In the genomic region with DNA sequence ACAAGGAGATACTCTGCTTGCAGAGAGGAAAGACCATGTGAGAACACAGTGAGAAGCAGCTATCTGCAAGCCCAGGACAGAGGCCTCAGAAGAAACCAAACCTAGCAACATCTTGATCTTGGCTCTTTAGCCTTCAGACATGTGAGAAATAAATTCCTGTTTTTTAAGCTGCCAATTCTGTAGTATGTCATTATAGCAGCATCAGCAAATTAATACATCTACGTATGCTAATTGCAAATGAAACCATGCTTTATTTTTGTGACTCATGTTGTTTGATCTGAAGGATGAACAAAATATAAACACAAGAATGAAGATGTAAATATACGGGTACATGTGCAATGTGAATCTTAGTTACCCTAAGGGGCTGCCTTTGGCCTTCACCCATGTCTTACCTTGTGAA, we compare ENCODE assay signal across 6 cellular contexts.
"Had no signal": no experiment of that assay in that cellular context is flagged by ENCODE, and none has a peak within 500 bp of the region (broad histone marks: within the 10 kb centered on the region; RNA-seq: fewer than 3 reads in every experiment).

No MANE protein-coding gene starts in this region.

- H3K9ac ChIP-seq: KMS-11 had no signal

- FAIRE-seq: HTR-8/SVneo had no signal

- H3K4me2 ChIP-seq: KMS-11 had no signal

- DNase-seq: Karpas-422, KBM-7, KG1 had no signal

- H3K27ac ChIP-seq: HL-60, KMS-11 had no signal
